ENCODE assay signal across 20 cellular contexts in the genomic region with DNA sequence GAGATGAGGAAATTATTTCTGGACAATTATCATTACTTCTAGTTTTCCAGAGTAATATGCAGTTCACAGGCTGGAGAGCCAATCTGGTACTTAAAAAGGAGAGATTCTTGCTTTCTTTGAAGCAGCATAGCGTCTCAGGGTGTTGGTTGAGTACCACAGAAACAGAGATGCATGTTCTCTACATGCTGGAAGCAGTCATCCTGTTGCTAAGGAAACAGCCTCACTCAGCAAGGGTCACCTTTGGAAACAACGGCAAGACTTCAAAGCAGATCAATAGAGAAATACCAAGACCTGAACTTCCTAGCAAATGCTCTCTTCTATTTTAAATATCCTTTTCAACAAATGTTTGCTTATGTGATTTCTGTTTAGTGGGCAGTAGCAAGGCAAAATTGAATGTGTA.
"Had no signal": no experiment of that assay in that cellular context is flagged by ENCODE, and none has a peak within 500 bp of the region (broad histone marks: within the 10 kb centered on the region; RNA-seq: fewer than 3 reads in every experiment).

No MANE protein-coding gene starts in this region.

- H3K4me3 ChIP-seq: colonic mucosa, lung, sigmoid colon, upper lobe of right lung had no signal

- H3K79me2 ChIP-seq: parathyroid adenoma had no signal

- H3K4me3 Mint-ChIP-seq: activated B cell treated with CpG ODN at 0.5 μM for 24 hours; activated CD4-positive, alpha-beta memory T cell treated with anti-CD3 and anti-CD28 coated beads, Interleukin-2, amount 10 ng/mL, durations not matched to agents 7 days and 5 days; activated naive CD8-positive, alpha-beta T cell treated with anti-CD3 and anti-CD28 coated beads for 36 hours; activated T-helper 17 cell treated with anti-CD3 and anti-CD28 coated beads, Interleukin-2, amount 50 U/mL, for 72 hours; natural killer cell; stimulated activated memory B cell treated with anti-CD40 and anti-IgM and Interleukin-4, amounts not matched to agents 10 μg/mL and 1 μg/mL and 100 μg/mL, for 72 hours had no signal

- H3K27me3 Mint-ChIP-seq: activated B cell treated with CpG ODN at 0.5 μM for 24 hours; activated CD4-positive, alpha-beta memory T cell treated with anti-CD3 and anti-CD28 coated beads, Interleukin-2, amount 10 ng/mL, durations not matched to agents 7 days and 5 days; activated naive CD8-positive, alpha-beta T cell treated with anti-CD3 and anti-CD28 coated beads for 36 hours; activated T-helper 17 cell treated with anti-CD3 and anti-CD28 coated beads, Interleukin-2, amount 50 U/mL, for 72 hours; stimulated activated memory B cell treated with anti-CD40 and anti-IgM and Interleukin-4, amounts not matched to agents 10 μg/mL and 1 μg/mL and 100 μg/mL, for 72 hours had no signal

- H3K36me3 Mint-ChIP-seq: activated naive CD8-positive, alpha-beta T cell treated with anti-CD3 and anti-CD28 coated beads for 36 hours; natural killer cell; stimulated activated memory B cell treated with anti-CD40 and anti-IgM and Interleukin-4, amounts not matched to agents 10 μg/mL and 1 μg/mL and 100 μg/mL, for 72 hours had no signal

- H3K9ac ChIP-seq: parathyroid adenoma had no signal

- H3K9me3 Mint-ChIP-seq: activated B cell treated with CpG ODN at 0.5 μM for 24 hours; activated CD4-positive, alpha-beta memory T cell treated with anti-CD3 and anti-CD28 coated beads, Interleukin-2, amount 10 ng/mL, durations not matched to agents 7 days and 5 days; activated naive CD8-positive, alpha-beta T cell treated with anti-CD3 and anti-CD28 coated beads for 36 hours; stimulated activated memory B cell treated with anti-CD40 and anti-IgM and Interleukin-4, amounts not matched to agents 10 μg/mL and 1 μg/mL and 100 μg/mL, for 72 hours had no signal

- H3K27ac Mint-ChIP-seq: activated B cell treated with CpG ODN at 0.5 μM for 24 hours; activated CD4-positive, alpha-beta memory T cell treated with anti-CD3 and anti-CD28 coated beads, Interleukin-2, amount 10 ng/mL, durations not matched to agents 7 days and 5 days; activated naive CD8-positive, alpha-beta T cell treated with anti-CD3 and anti-CD28 coated beads for 36 hours; activated T-helper 17 cell treated with anti-CD3 and anti-CD28 coated beads, Interleukin-2, amount 50 U/mL, for 72 hours; natural killer cell; stimulated activated memory B cell treated with anti-CD40 and anti-IgM and Interleukin-4, amounts not matched to agents 10 μg/mL and 1 μg/mL and 100 μg/mL, for 72 hours had no signal

- H3K4me1 ChIP-seq: colonic mucosa, parathyroid adenoma, sigmoid colon, upper lobe of right lung had no signal

- FAIRE-seq: frontal cortex, kidney had no signal

- H3K9me3 ChIP-seq: colonic mucosa, sigmoid colon, upper lobe of right lung had no signal

- H2AFZ ChIP-seq: parathyroid adenoma had no signal

- DNase-seq: activated B cell treated with CpG ODN at 0.5 μM for 24 hours; activated CD4-positive, alpha-beta memory T cell treated with anti-CD3 and anti-CD28 coated beads, Interleukin-2, amount 10 ng/mL, durations not matched to agents 7 days and 5 days; activated CD4-positive, alpha-beta T cell treated with anti-CD3 and anti-CD28 coated beads for 48 hours; activated naive CD4-positive, alpha-beta T cell; activated naive CD8-positive, alpha-beta T cell treated with anti-CD3 and anti-CD28 coated beads for 36 hours; activated T-cell treated with anti-CD3 and anti-CD28 coated beads, Interleukin-2, amount 50 U/mL, for 1 hour; amniotic stem cell; colonic mucosa; kidney; natural killer cell; sigmoid colon; stimulated activated CD4-positive, alpha-beta T cell treated with anti-CD3 and anti-CD28 coated beads, Interleukin-4, amount 100 ng/mL, for 4 hours; T-helper 9 cell; upper lobe of right lung had no signal

- H3K36me3 ChIP-seq: colonic mucosa, sigmoid colon, upper lobe of right lung had no signal

- ATAC-seq: activated T-helper 17 cell treated with anti-CD3 and anti-CD28 coated beads, Interleukin-2, amount 50 U/mL, for 72 hours; left lobe of liver; natural killer cell; stimulated activated memory B cell treated with anti-CD40 and anti-IgM and Interleukin-4, amounts not matched to agents 10 μg/mL and 1 μg/mL and 100 μg/mL, for 72 hours; upper lobe of right lung had no signal

- H3K27me3 ChIP-seq: colonic mucosa, sigmoid colon, upper lobe of right lung had no signal

- H3K4me1 Mint-ChIP-seq: activated CD4-positive, alpha-beta memory T cell treated with anti-CD3 and anti-CD28 coated beads, Interleukin-2, amount 10 ng/mL, durations not matched to agents 7 days and 5 days; activated naive CD8-positive, alpha-beta T cell treated with anti-CD3 and anti-CD28 coated beads for 36 hours; activated T-helper 17 cell treated with anti-CD3 and anti-CD28 coated beads, Interleukin-2, amount 50 U/mL, for 72 hours; natural killer cell had no signal

- H3K27ac ChIP-seq: colonic mucosa, parathyroid adenoma, sigmoid colon, upper lobe of right lung had no signal
